8 cellular contexts compared by ENCODE assay signal in the genomic region with DNA sequence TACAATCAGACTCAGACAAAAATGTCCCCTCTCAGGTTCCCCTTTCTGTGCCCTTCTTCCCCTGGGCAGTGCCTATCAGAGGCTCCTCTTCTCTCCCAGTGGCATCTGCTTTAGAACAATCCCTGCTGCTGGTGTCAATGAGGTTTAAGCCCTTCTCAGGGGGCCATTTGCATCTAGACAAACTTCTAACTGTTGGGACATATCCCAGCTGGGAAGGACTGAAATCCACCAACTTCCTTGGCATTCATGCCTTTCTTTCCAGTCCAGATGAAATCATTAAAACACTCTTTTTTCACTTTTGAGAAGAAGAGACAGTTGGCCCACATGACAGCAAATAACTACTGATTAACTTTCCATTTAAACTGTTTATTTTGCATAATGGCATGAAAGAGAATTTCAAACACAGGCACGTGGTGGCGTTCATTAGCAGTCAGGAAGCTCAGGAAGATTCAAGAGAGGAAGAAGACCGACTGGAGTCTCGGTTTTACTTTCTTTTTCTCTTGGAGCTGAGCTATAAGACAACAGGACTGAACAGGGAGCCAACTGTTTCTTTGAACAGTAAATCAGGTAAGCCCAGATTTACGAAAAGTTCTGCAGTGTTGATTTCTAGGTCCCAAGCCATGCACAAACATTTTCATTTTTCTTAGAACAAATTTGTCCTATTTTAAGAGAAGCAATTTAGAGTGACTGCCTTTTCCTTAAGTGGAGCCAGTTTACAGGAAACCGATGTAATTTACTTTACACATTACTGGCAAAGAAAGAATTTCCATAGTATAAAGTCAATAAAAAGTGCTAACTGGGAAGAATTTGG. TPM values are rescaled to one million over a fixed set of nuclear protein-coding genes. Genes with fewer than 3 reads are reported as not detected.
DNase-seq lines count a peak whose midpoint lies in the region; ATAC-seq and TF ChIP-seq lines count a peak whose summit lies in the region.

A gene (plus strand): TSS at position 488 of the 811 bp plus-strand sequence. CDS start 1,354 bp downstream, outside the sequence.

- no peak for TF ChIP-seq CTCF in epithelial cell of proximal tubule (conservative IDR thresholded peaks at IDR 0.05; ENCODE audit: low read depth, low read length)
- TF ChIP-seq CTCF in neutrophil (IDR thresholded peaks at IDR 0.05), result no peak

- DNase-seq in CD8-positive, alpha-beta memory T cell, result peak in 3 of 5 donors; percentile 57 to 67 (median 59)
- peak; percentile 8 for DNase-seq in SW480 (ENCODE audit: low spot score)
- DNase-seq in epithelial cell of proximal tubule (ENCODE audit: low read depth), result no peak
- DNase-seq in NCI-H226, result no peak
- DNase-seq in NCI-H748 (lab: John Stamatoyannopoulos, UW; ENCODE audit: unreplicated experiment), result no peak

- H3K27ac Mint-ChIP-seq in CD8-positive, alpha-beta memory T cell, result peak within 1 kb of the TSS; percentile 93 to 100 (median 97)

- ATAC-seq in GM19035 (IDR thresholded peaks at IDR 0.05; ENCODE audit: unreplicated experiment) (peak; percentile 95), HG03159 (IDR thresholded peaks at IDR 0.05; ENCODE audit: unreplicated experiment) (peak; percentile 95)

- H3K4me3 Mint-ChIP-seq in CD8-positive, alpha-beta memory T cell, result peak within 1 kb of the TSS; percentile 94 to 100 (median 97)

- CTCF ChIA-PET in CD8-positive, alpha-beta memory T cell (lab: Charles Lee), result interaction anchor here (0.5 to 2.9 kb wide), 15 partner anchors 9 to 236 kb away, joined by 3 to 14 read pairs (median 4); a partner anchor contains a TSS

- peaks cover 23% of the 10 kb centered on the region for H3K36me3 ChIP-seq in CD8-positive, alpha-beta memory T cell (ENCODE audit: insufficient read depth, low read length)
- H3K36me3 ChIP-seq in neutrophil, result peaks cover 9% of the 10 kb centered on the region

- H3K27me3 ChIP-seq in CD8-positive, alpha-beta memory T cell (ENCODE audit: insufficient read depth, low read length, poor library complexity, severe bottlenecking), result no peaks in the 10 kb centered on the region
- H3K27me3 ChIP-seq in neutrophil, result no peaks in the 10 kb centered on the region

- H3K27me3 Mint-ChIP-seq in CD8-positive, alpha-beta memory T cell, result no peaks in the 10 kb centered on the region

- H3K27ac ChIP-seq in CD8-positive, alpha-beta memory T cell (ENCODE audit: low read depth, low read length), result peak within 1 kb of the TSS; percentile 60
- H3K27ac ChIP-seq in neutrophil, result peak within 1 kb of the TSS; percentile 70

- POLR2A ChIA-PET in CD8-positive, alpha-beta memory T cell (lab: Charles Lee), result interaction anchor here (0.6 to 4.4 kb wide), 10 partner anchors 9 to 204 kb away, joined by 3 to 17 read pairs (median 4); a partner anchor contains a TSS

- peak within 1 kb of the TSS; percentile 79 for H3K4me3 ChIP-seq in CD8-positive, alpha-beta memory T cell (ENCODE audit: low read length)
- H3K4me3 ChIP-seq in epithelial cell of proximal tubule (ENCODE audit: low read depth, low read length), result peak within 1 kb of the TSS; percentile 21
- H3K4me3 ChIP-seq in neutrophil (ENCODE audit: low read depth in 1 of 2, low read length in 1 of 2), result peak within 1 kb of the TSS; percentile 61 to 80

- H3K9me3 Mint-ChIP-seq in CD8-positive, alpha-beta memory T cell, result peaks cover 14 to 52% (median 40%) of the 10 kb centered on the region in 5 donors

- peaks cover 56% of the 10 kb centered on the region for H3K4me1 ChIP-seq in CD8-positive, alpha-beta memory T cell (ENCODE audit: insufficient read depth, low read length)
- H3K4me1 ChIP-seq in neutrophil (ENCODE audit: control insufficient read depth in 1 of 2, insufficient read depth in 1 of 2, low read depth in 1 of 2, low read length in 1 of 2), result peaks cover 16 to 24% of the 10 kb centered on the region in 2 experiments

- peaks cover 76 to 93% (median 83%) of the 10 kb centered on the region in 3 donors for H3K4me1 Mint-ChIP-seq in CD8-positive, alpha-beta memory T cell

- peaks cover 8% of the 10 kb centered on the region for H3K9me3 ChIP-seq in CD8-positive, alpha-beta memory T cell (ENCODE audit: low read length)
- H3K9me3 ChIP-seq in neutrophil, result no peaks in the 10 kb centered on the region

- H3K36me3 Mint-ChIP-seq in CD8-positive, alpha-beta memory T cell, result peaks cover 35 to 71% (median 70%) of the 10 kb centered on the region in 3 donors

RNA-seq across cellular contexts. Expression of the gene that starts here (rescaled TPM):
- 10 to 100 TPM; 40.4 to 42.9 TPM for total RNA-seq in CD8-positive, alpha-beta memory T cell
- polyA plus RNA-seq in CD8-positive, alpha-beta memory T cell, result 88.0 TPM
- 0.07 TPM in 1 of 2 replicates, not detected in the other for total RNA-seq in epithelial cell of proximal tubule

Comparison
In these comparisons a context has a peak if more than half of its experiments do, and no peak if none do; other contexts are left out.
1. RNA of the gene that starts here (total RNA-seq): 40.4 to 42.9 TPM in CD8-positive, alpha-beta memory T cell; 0.07 TPM in epithelial cell of proximal tubule; every median in the first group is over 10 times any median in the second.
2. DNase-seq: peak in CD8-positive, alpha-beta memory T cell (3 of 5) and SW480 (single experiment); none in epithelial cell of proximal tubule (single experiment), NCI-H226 (single experiment) and NCI-H748 (single experiment).
3. H3K4me3 ChIP-seq: peak in every context shown above with its lines; median percentile 79 in CD8-positive, alpha-beta memory T cell; 70 in neutrophil; 21 in epithelial cell of proximal tubule.